In the genomic region with DNA sequence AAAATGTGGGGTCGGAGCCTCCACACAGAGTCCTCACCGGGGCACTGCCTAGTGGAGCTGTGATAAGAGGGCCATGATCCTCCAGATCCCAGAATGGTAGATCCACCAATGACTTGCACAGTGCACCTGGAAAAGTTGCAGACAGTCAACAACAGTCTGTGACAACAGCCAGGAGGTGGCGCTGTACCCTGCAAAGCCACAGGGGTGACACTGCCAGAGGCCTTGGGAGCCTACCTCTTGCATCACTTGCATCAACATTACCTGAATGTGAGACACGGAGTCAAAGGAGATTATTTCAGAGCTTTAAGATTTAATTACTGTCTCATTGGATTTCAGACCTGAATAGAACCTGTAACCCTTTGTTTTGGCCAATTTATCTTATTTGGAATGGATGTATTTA, we compare ENCODE assay signal across 1 cellular context.
TF ChIP-seq lines count a peak whose summit lies in the region.

No MANE protein-coding gene starts in this region.

TF ChIP-seq in SK-N-SH treated with all-trans-retinoic acid at 6 μM for 48 hours, 23 proteins besides CTCF, POLR2A, EP300 and RAD21 (continued from another document):
- TF ChIP-seq PATZ1 (CRISPR knock-in tag; IDR thresholded peaks at IDR 0.05; ENCODE audit: borderline replicate concordance) = no peak
